In the genomic region with DNA sequence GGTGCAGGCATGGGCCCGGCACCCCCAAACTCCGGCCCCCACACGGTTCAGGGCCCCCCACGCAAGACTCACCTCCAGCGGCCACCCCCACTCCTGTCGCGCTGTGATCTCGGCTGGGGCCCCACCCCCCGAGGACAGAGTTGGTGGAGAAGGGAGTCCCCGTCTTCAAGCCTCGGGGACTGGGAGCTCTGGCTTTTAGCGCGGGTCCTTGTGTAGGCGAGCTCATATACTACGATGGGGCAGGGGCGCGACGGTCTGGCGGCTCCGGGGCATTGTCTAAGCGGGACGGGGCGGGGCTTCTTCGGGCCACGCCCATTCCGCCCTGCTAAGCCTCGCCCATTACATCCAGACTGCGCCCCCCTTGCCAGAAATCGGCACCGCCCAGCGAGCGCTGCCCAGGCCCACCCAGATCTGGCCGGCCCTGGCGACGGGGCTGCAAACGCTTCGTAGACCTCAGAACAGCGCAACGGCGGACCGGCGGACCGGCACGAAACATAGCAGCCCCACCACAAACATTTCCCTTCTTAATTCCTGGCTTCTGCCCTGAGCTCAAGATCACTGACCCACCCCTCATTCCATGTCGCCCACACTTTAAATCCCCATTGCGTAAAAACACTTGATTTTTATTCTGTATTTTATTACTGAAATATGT, we compare ENCODE assay signal across 2 cellular contexts.
TF ChIP-seq lines count a peak whose summit lies in the region.

No MANE protein-coding gene starts in this region.

TF ChIP-seq in HEK293, 187 proteins besides CTCF, POLR2A, EP300 and RAD21 (continues in another document):
- TF ChIP-seq, protein P1, sequence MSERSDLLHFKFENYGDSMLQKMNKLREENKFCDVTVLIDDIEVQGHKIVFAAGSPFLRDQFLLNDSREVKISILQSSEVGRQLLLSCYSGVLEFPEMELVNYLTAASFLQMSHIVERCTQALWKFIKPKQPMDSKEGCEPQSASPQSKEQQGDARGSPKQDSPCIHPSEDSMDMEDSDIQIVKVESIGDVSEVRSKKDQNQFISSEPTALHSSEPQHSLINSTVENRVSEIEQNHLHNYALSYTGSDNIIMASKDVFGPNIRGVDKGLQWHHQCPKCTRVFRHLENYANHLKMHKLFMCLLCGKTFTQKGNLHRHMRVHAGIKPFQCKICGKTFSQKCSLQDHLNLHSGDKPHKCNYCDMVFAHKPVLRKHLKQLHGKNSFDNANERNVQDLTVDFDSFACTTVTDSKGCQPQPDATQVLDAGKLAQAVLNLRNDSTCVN (tag by site-specific recombination; optimal IDR thresholded peaks at IDR 0.05) = peak; percentile 58
- peak; percentile 98 for TF ChIP-seq GLIS2 (tag by site-specific recombination; IDR thresholded peaks at IDR 0.05)
- peak; percentile 48; the same call in 1 of the 2 replicates for TF ChIP-seq ZNF341 (tag by site-specific recombination; IDR thresholded peaks at IDR 0.05; ENCODE audit: low read depth)
- TF ChIP-seq KLF7 (tag by site-specific recombination; IDR thresholded peaks at IDR 0.05; ENCODE audit: borderline replicate concordance) = peak; percentile 38; the same call in 1 of the 2 replicates
- TF ChIP-seq, protein P2, sequence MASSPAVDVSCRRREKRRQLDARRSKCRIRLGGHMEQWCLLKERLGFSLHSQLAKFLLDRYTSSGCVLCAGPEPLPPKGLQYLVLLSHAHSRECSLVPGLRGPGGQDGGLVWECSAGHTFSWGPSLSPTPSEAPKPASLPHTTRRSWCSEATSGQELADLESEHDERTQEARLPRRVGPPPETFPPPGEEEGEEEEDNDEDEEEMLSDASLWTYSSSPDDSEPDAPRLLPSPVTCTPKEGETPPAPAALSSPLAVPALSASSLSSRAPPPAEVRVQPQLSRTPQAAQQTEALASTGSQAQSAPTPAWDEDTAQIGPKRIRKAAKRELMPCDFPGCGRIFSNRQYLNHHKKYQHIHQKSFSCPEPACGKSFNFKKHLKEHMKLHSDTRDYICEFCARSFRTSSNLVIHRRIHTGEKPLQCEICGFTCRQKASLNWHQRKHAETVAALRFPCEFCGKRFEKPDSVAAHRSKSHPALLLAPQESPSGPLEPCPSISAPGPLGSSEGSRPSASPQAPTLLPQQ (tag by site-specific recombination; IDR thresholded peaks at IDR 0.05) = peak; percentile 89
- TF ChIP-seq, protein P3, sequence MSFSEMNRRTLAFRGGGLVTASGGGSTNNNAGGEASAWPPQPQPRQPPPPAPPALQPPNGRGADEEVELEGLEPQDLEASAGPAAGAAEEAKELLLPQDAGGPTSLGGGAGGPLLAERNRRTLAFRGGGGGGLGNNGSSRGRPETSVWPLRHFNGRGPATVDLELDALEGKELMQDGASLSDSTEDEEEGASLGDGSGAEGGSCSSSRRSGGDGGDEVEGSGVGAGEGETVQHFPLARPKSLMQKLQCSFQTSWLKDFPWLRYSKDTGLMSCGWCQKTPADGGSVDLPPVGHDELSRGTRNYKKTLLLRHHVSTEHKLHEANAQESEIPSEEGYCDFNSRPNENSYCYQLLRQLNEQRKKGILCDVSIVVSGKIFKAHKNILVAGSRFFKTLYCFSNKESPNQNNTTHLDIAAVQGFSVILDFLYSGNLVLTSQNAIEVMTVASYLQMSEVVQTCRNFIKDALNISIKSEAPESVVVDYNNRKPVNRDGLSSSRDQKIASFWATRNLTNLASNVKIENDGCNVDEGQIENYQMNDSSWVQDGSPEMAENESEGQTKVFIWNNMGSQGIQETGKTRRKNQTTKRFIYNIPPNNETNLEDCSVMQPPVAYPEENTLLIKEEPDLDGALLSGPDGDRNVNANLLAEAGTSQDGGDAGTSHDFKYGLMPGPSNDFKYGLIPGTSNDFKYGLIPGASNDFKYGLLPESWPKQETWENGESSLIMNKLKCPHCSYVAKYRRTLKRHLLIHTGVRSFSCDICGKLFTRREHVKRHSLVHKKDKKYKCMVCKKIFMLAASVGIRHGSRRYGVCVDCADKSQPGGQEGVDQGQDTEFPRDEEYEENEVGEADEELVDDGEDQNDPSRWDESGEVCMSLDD (tag by site-specific recombination; IDR thresholded peaks at IDR 0.05) = peak; percentile 93
- TF ChIP-seq KLF9 (tag by site-specific recombination; IDR thresholded peaks at IDR 0.05; ENCODE audit: low read depth) = 0 out of 2 replicates have a peak, but pooled peaks have one; percentile 62
- TF ChIP-seq ZEB2 (tag by site-specific recombination; IDR thresholded peaks at IDR 0.05) = peak; percentile 50; the same call in 1 of the 2 replicates
- 0 out of 2 replicates have a peak, but pooled peaks have one; percentile 27 for TF ChIP-seq BCL11B (tag by site-specific recombination; IDR thresholded peaks at IDR 0.05; ENCODE audit: low read depth)
- TF ChIP-seq ZSCAN30 (tag by site-specific recombination; IDR thresholded peaks at IDR 0.05) = no peak
- peak; percentile 96 for TF ChIP-seq ZNF335 (tag by site-specific recombination; conservative IDR thresholded peaks at IDR 0.05)
- 0 out of 2 replicates have a peak, but pooled peaks have one; percentile 29 for TF ChIP-seq ZNF10 (tag by site-specific recombination; IDR thresholded peaks at IDR 0.05)
- peak; percentile 95 for TF ChIP-seq KLF8 (tag by site-specific recombination; IDR thresholded peaks at IDR 0.05)
- TF ChIP-seq ZBTB20 (tag by site-specific recombination; IDR thresholded peaks at IDR 0.05) = peak; percentile 68; the same call in 1 of the 2 replicates
- no peak for TF ChIP-seq BCL11A (tag by site-specific recombination; IDR thresholded peaks at IDR 0.05; ENCODE audit: low read depth)
- TF ChIP-seq WT1 (tag by site-specific recombination; IDR thresholded peaks at IDR 0.05) = no peak
- peak; percentile 91 for TF ChIP-seq SP3 (tag by site-specific recombination; IDR thresholded peaks at IDR 0.05)
- no peak for TF ChIP-seq TCF7L2 (IDR thresholded peaks at IDR 0.05; ENCODE audit: borderline replicate concordance, low read depth, low read length)
- TF ChIP-seq, protein P4, sequence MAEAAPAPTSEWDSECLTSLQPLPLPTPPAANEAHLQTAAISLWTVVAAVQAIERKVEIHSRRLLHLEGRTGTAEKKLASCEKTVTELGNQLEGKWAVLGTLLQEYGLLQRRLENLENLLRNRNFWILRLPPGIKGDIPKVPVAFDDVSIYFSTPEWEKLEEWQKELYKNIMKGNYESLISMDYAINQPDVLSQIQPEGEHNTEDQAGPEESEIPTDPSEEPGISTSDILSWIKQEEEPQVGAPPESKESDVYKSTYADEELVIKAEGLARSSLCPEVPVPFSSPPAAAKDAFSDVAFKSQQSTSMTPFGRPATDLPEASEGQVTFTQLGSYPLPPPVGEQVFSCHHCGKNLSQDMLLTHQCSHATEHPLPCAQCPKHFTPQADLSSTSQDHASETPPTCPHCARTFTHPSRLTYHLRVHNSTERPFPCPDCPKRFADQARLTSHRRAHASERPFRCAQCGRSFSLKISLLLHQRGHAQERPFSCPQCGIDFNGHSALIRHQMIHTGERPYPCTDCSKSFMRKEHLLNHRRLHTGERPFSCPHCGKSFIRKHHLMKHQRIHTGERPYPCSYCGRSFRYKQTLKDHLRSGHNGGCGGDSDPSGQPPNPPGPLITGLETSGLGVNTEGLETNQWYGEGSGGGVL (tag by site-specific recombination; IDR thresholded peaks at IDR 0.05) = peak; percentile 15; the same call in 1 of the 2 replicates
- no peak for TF ChIP-seq OSR2 (tag by site-specific recombination; IDR thresholded peaks at IDR 0.05)

TF ChIP-seq in H1, 55 proteins besides CTCF, POLR2A, EP300 and RAD21:
- TF ChIP-seq BRCA1 (IDR thresholded peaks at IDR 0.05; ENCODE audit: low read depth, low read length) (no peak), TAF7 (optimal IDR thresholded peaks at IDR 0.05; ENCODE audit: borderline replicate concordance, low read depth, low read length) (peak; percentile 57), ASH2L (IDR thresholded peaks at IDR 0.05; ENCODE audit: low read length) (peak; percentile 83), TBP (IDR thresholded peaks at IDR 0.05; ENCODE audit: low read depth, low read length) (peak; percentile 49), SP1 (IDR thresholded peaks at IDR 0.05; ENCODE audit: low read depth, low read length) (peak; percentile 53), TAF1 (IDR thresholded peaks at IDR 0.05; ENCODE audit: low read depth, low read length) (peak; percentile 75), PHF8 (conservative IDR thresholded peaks at IDR 0.05; ENCODE audit: low read depth, low read length) (peak; percentile 52), TEAD4 (IDR thresholded peaks at IDR 0.05; ENCODE audit: low read depth, low read length) (no peak), KDM5A (IDR thresholded peaks at IDR 0.05; ENCODE audit: low read length) (no peak), SIRT6 (IDR thresholded peaks at IDR 0.05; ENCODE audit: low read length) (no peak), KDM4A (IDR thresholded peaks at IDR 0.05; ENCODE audit: low read depth, low read length, severe bottlenecking) (peak; percentile 59), RBBP5 (IDR thresholded peaks at IDR 0.05; ENCODE audit: borderline replicate concordance, low read depth, low read length) (0 out of 2 replicates have a peak, but pooled peaks have one; percentile 9), POLR2AphosphoS5 (IDR thresholded peaks at IDR 0.05; ENCODE audit: low read depth, low read length) (peak; percentile 48), CTBP2 (IDR thresholded peaks at IDR 0.05; ENCODE audit: borderline replicate concordance, insufficient read depth, insufficient read length, low read length) (no peak)
- TF ChIP-seq, protein P5, sequence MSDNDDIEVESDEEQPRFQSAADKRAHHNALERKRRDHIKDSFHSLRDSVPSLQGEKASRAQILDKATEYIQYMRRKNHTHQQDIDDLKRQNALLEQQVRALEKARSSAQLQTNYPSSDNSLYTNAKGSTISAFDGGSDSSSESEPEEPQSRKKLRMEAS (IDR thresholded peaks at IDR 0.05) = peak; percentile 28; the same call in 1 of the 2 replicates
- TF ChIP-seq, protein P6, sequence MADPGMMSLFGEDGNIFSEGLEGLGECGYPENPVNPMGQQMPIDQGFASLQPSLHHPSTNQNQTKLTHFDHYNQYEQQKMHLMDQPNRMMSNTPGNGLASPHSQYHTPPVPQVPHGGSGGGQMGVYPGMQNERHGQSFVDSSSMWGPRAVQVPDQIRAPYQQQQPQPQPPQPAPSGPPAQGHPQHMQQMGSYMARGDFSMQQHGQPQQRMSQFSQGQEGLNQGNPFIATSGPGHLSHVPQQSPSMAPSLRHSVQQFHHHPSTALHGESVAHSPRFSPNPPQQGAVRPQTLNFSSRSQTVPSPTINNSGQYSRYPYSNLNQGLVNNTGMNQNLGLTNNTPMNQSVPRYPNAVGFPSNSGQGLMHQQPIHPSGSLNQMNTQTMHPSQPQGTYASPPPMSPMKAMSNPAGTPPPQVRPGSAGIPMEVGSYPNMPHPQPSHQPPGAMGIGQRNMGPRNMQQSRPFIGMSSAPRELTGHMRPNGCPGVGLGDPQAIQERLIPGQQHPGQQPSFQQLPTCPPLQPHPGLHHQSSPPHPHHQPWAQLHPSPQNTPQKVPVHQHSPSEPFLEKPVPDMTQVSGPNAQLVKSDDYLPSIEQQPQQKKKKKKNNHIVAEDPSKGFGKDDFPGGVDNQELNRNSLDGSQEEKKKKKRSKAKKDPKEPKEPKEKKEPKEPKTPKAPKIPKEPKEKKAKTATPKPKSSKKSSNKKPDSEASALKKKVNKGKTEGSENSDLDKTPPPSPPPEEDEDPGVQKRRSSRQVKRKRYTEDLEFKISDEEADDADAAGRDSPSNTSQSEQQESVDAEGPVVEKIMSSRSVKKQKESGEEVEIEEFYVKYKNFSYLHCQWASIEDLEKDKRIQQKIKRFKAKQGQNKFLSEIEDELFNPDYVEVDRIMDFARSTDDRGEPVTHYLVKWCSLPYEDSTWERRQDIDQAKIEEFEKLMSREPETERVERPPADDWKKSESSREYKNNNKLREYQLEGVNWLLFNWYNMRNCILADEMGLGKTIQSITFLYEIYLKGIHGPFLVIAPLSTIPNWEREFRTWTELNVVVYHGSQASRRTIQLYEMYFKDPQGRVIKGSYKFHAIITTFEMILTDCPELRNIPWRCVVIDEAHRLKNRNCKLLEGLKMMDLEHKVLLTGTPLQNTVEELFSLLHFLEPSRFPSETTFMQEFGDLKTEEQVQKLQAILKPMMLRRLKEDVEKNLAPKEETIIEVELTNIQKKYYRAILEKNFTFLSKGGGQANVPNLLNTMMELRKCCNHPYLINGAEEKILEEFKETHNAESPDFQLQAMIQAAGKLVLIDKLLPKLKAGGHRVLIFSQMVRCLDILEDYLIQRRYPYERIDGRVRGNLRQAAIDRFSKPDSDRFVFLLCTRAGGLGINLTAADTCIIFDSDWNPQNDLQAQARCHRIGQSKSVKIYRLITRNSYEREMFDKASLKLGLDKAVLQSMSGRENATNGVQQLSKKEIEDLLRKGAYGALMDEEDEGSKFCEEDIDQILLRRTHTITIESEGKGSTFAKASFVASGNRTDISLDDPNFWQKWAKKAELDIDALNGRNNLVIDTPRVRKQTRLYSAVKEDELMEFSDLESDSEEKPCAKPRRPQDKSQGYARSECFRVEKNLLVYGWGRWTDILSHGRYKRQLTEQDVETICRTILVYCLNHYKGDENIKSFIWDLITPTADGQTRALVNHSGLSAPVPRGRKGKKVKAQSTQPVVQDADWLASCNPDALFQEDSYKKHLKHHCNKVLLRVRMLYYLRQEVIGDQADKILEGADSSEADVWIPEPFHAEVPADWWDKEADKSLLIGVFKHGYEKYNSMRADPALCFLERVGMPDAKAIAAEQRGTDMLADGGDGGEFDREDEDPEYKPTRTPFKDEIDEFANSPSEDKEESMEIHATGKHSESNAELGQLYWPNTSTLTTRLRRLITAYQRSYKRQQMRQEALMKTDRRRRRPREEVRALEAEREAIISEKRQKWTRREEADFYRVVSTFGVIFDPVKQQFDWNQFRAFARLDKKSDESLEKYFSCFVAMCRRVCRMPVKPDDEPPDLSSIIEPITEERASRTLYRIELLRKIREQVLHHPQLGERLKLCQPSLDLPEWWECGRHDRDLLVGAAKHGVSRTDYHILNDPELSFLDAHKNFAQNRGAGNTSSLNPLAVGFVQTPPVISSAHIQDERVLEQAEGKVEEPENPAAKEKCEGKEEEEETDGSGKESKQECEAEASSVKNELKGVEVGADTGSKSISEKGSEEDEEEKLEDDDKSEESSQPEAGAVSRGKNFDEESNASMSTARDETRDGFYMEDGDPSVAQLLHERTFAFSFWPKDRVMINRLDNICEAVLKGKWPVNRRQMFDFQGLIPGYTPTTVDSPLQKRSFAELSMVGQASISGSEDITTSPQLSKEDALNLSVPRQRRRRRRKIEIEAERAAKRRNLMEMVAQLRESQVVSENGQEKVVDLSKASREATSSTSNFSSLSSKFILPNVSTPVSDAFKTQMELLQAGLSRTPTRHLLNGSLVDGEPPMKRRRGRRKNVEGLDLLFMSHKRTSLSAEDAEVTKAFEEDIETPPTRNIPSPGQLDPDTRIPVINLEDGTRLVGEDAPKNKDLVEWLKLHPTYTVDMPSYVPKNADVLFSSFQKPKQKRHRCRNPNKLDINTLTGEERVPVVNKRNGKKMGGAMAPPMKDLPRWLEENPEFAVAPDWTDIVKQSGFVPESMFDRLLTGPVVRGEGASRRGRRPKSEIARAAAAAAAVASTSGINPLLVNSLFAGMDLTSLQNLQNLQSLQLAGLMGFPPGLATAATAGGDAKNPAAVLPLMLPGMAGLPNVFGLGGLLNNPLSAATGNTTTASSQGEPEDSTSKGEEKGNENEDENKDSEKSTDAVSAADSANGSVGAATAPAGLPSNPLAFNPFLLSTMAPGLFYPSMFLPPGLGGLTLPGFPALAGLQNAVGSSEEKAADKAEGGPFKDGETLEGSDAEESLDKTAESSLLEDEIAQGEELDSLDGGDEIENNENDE (IDR thresholded peaks at IDR 0.05; ENCODE audit: insufficient replicate concordance, low read length) = no peak
